Comparison of ENCODE assay signal across 12 cellular contexts in the genomic region with DNA sequence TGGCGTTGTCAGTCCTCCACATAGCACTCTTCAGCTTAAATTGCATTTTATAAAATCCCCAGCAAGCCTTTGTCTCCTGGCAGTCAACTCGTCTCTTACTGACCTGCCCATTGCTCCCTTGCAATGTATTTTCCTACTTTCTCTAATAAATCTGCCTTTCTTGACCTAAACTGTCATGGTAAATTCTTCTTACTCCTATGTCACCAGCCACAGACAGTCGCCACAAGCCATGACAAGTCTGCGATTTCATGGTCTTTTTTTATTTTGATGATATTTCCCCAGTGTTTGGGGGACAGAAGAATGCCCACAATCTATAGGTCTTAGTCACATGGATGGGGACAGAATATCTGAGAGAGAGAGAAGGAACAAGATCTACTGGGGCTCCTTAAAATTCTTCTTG. TPM values are rescaled to one million over a fixed set of nuclear protein-coding genes. Genes with fewer than 3 reads are reported as not detected.
DNase-seq lines count a peak whose midpoint lies in the region; ATAC-seq, FAIRE-seq and TF ChIP-seq lines count a peak whose summit lies in the region.
"Had no signal": no experiment of that assay in that cellular context is flagged by ENCODE, and none has a peak within 500 bp of the region (broad histone marks: within the 10 kb centered on the region; RNA-seq: fewer than 3 reads in every experiment).

No MANE protein-coding gene starts in this region.

- intact Hi-C loops in CD4-positive, alpha-beta memory T cell (cut with micrococcal nuclease): loop anchor here (1.0 to 2.0 kb wide), 2 partner anchors 8 to 39 kb away; no protein-coding TSS in a partner anchor
- intact Hi-C loops in GM12878 (cut with micrococcal nuclease; ENCODE audit: unreplicated experiment): loop anchor here (2.0 to 10.0 kb wide), 2 partner anchors 33 to 307 kb away; a partner anchor contains a TSS

- no TSS peak for BruUV-seq in GM12878 (replicated peaks; lab: Mats Ljungman, UMichigan)

- in situ Hi-C loops in GM12878 (cut with MboI): no loop called here
- in situ Hi-C loops in brain microvascular endothelial cell (cut with HindIII; ENCODE audit: low pct_ligation_motif_present, low sequenced_read_pairs): no loop called here

- H3K4me3 ChIP-seq in CD4-positive, alpha-beta memory T cell (ENCODE audit: low read length in 2 of 2): peak overlapping the region in 1 of 2 donors; percentile 12
- H3K4me3 ChIP-seq in GM12878: peak overlapping the region; percentile 66
- H3K4me3 ChIP-seq in brain microvascular endothelial cell (ENCODE audit: low read depth, low read length): no peak overlapping the region

- H3K36me3 ChIP-seq in CD4-positive, alpha-beta memory T cell (ENCODE audit: insufficient read depth, low read length): no peaks in the 10 kb centered on the region
- peaks cover 0 to 5% of the 10 kb centered on the region in 2 experiments; a peak in 3 of 4 replicates for H3K36me3 ChIP-seq in GM12878 (ENCODE audit: control insufficient read depth in 2 of 2, insufficient read depth in 2 of 2, low read length in 1 of 2)
- no peaks in the 10 kb centered on the region for H3K36me3 ChIP-seq in brain microvascular endothelial cell (replicated peaks)

- no peaks in the 10 kb centered on the region for H3K27me3 ChIP-seq in CD4-positive, alpha-beta memory T cell (ENCODE audit: insufficient read depth, low read length)
- H3K27me3 ChIP-seq in GM12878 (replicated peaks in 1 of 2; ENCODE audit: control insufficient read depth in 2 of 2, insufficient read depth in 2 of 2, low read length in 1 of 2) (no peaks in the 10 kb centered on the region), brain microvascular endothelial cell (replicated peaks) (no peaks in the 10 kb centered on the region)

- TF ChIP-seq CTCF in GM12878 (IDR thresholded peaks at IDR 0.05 in 2 of 3, conservative IDR thresholded peaks at IDR 0.05 in 1 of 3; ENCODE audit: control insufficient read depth in 2 of 3, extremely low read depth in 1 of 3, insufficient read depth in 1 of 3, low read depth in 3 of 3, low read length in 3 of 3): no peak
- TF ChIP-seq CTCF in GM20000 (IDR thresholded peaks at IDR 0.05; ENCODE audit: extremely low read depth, missing control alignments): no peak
- TF ChIP-seq CTCF in brain microvascular endothelial cell (IDR thresholded peaks at IDR 0.05; ENCODE audit: low read depth, low read length, missing control alignments): no peak

- peak overlapping the region; percentile 82 for H3K4me2 ChIP-seq in GM12878 (ENCODE audit: control insufficient read depth, insufficient read depth)

- H3K27ac Mint-ChIP-seq in CD4-positive, alpha-beta memory T cell: peak overlapping the region; percentile 65 to 94 (median 88)

- no peak for TF ChIP-seq EP300 in GM12878 (IDR thresholded peaks at IDR 0.05; ENCODE audit: borderline replicate concordance in 1 of 2, control insufficient read depth in 1 of 2, low read depth in 2 of 2, low read length in 2 of 2)

- peaks cover 14 to 29% of the 10 kb centered on the region in 2 donors for H3K36me3 Mint-ChIP-seq in CD4-positive, alpha-beta memory T cell

- H3K4me1 Mint-ChIP-seq in CD4-positive, alpha-beta memory T cell: peaks cover 65 to 92% (median 78%) of the 10 kb centered on the region in 4 donors

- H3K9me3 Mint-ChIP-seq in CD4-positive, alpha-beta memory T cell: no peaks in the 10 kb centered on the region

- no peak for TF ChIP-seq POLR2A in GM12878 (IDR thresholded peaks at IDR 0.05; ENCODE audit: low read depth, low read length)

- no peak overlapping the region for H2AFZ ChIP-seq in GM12878 (ENCODE audit: control insufficient read depth, low read depth, low read length)

- ATAC-seq in GM19463 (IDR thresholded peaks at IDR 0.05; ENCODE audit: unreplicated experiment): peak; percentile 20
- ATAC-seq in HG03354 (IDR thresholded peaks at IDR 0.05; ENCODE audit: poor library complexity, severe bottlenecking, unreplicated experiment): peak; percentile 14
- peak; percentile 44 for ATAC-seq in GM12878
- ATAC-seq: HCT116 had no signal

- FAIRE-seq in GM12878 (lab: Jason Lieb, UNC): no peak
- FAIRE-seq: endometrium had no signal

- CTCF ChIA-PET in CD4-positive, alpha-beta memory T cell (lab: Charles Lee; ENCODE audit: partially characterized antibody): interaction anchor here (0.7 to 4.6 kb wide), 8 partner anchors 9 to 123 kb away, joined by 3 to 25 read pairs (median 4); a partner anchor contains a TSS
- CTCF ChIA-PET in GM12878 (lab: Yijun Ruan, JAX): interaction anchor here (0.6 to 3.0 kb wide), 12 partner anchors 21 to 368 kb away, joined by 3 to 15 read pairs (median 6); a partner anchor contains a TSS

- peak overlapping the region; percentile 60 for H3K27ac ChIP-seq in CD4-positive, alpha-beta memory T cell (ENCODE audit: low read depth, low read length)
- H3K27ac ChIP-seq in GM12878 (ENCODE audit: control insufficient read depth, insufficient read depth) (peak overlapping the region; percentile 86), brain microvascular endothelial cell (no peak overlapping the region)

- no peak for DNase-seq in CD4-positive, alpha-beta memory T cell
- no peak for DNase-seq in GM12878 (ENCODE audit: low read depth, low spot score)
- no peak for DNase-seq in RKO (ENCODE audit: low spot score)
- DNase-seq in cerebellum (ENCODE audit: low spot score): no peak
- DNase-seq in GM20000 (ENCODE audit: low spot score): no peak
- DNase-seq in brain microvascular endothelial cell: no peak
- DNase-seq: COR-L47, NCI-H510A treated with DMSO at 0.1 percent for 48 hours had no signal

- SMC1A ChIA-PET in GM12878 (lab: Charles Lee; ENCODE audit: uncharacterized antibody, unreplicated experiment): interaction anchor here (0.8 to 8.0 kb wide), 18 partner anchors 10 to 207 kb away, joined by 3 to 92 read pairs (median 6); a partner anchor contains a TSS

- H3K9ac ChIP-seq in GM12878 (ENCODE audit: control insufficient read depth, insufficient read depth, low read length): peak overlapping the region; percentile 57

- peak overlapping the region; percentile 64 to 79 (median 69) for H3K4me3 Mint-ChIP-seq in CD4-positive, alpha-beta memory T cell

- RAD21 ChIA-PET in GM12878 (lab: Charles Lee; ENCODE audit: unreplicated experiment): interaction anchor here (0.8 to 5.2 kb wide), 16 partner anchors 10 to 242 kb away, joined by 3 to 51 read pairs (median 8); a partner anchor contains a TSS

- POLR2A ChIA-PET in CD4-positive, alpha-beta memory T cell (lab: Charles Lee; ENCODE audit: partially characterized antibody): interaction anchor here (0.7 to 2.3 kb wide), 14 partner anchors 9 to 626 kb away, joined by 3 to 14 read pairs (median 4); a partner anchor contains a TSS
- POLR2A ChIA-PET in GM12878 (lab: Charles Lee): interaction anchor here (1.0 to 5.1 kb wide), 12 partner anchors 10 to 218 kb away, joined by 3 to 59 read pairs (median 10); a partner anchor contains a TSS

- WGBS in GM12878 (ENCODE audit: insufficient coverage, insufficient replicate concordance, low lambda C conversion rate, missing lambda C conversion rate): 0% methylated on average over 4 of the region's 4 CpGs

- H3K79me2 ChIP-seq in GM12878 (ENCODE audit: control insufficient read depth, insufficient read depth, low read length): peaks cover 73% of the 10 kb centered on the region

- H3K9me3 ChIP-seq in CD4-positive, alpha-beta memory T cell (ENCODE audit: control insufficient read depth in 1 of 2, low read length in 2 of 2): no peaks in the 10 kb centered on the region
- no peaks in the 10 kb centered on the region for H3K9me3 ChIP-seq in GM12878 (replicated peaks; ENCODE audit: control insufficient read depth, insufficient read depth, low read length)

- no peaks in the 10 kb centered on the region for H4K20me1 ChIP-seq in GM12878 (ENCODE audit: control insufficient read depth, insufficient read depth)

- no peaks in the 10 kb centered on the region for H3K27me3 Mint-ChIP-seq in CD4-positive, alpha-beta memory T cell

- peaks cover 93% of the 10 kb centered on the region for H3K4me1 ChIP-seq in CD4-positive, alpha-beta memory T cell (ENCODE audit: insufficient read depth, low read length)
- peaks cover 52% of the 10 kb centered on the region for H3K4me1 ChIP-seq in GM12878 (ENCODE audit: control insufficient read depth, insufficient read depth, low read length)

- no peak for TF ChIP-seq RAD21 in GM12878 (IDR thresholded peaks at IDR 0.05; ENCODE audit: insufficient read depth, low read depth, low read length)

RNA-seq across cellular contexts. Expression of a gene that starts 8.4 kb away (rescaled TPM):
- 10 to 100 TPM; 76.5 to 77.7 TPM for total RNA-seq in CD4-positive, alpha-beta memory T cell
- 10 to 100 TPM; 78.0 to 81.1 TPM for polyA plus RNA-seq in CD4-positive, alpha-beta memory T cell
- 126 and 141 TPM in 2 replicates for total RNA-seq in GM12878 (2013; cell fraction: nucleolus; rRNA removed)
- total RNA-seq in GM12878 (2014; rRNA removed): 13.6 and 15.9 TPM in 2 replicates
- 17.8 and 20.4 TPM in 2 replicates for total RNA-seq in GM12878 (2014; rRNA removed; fragmentation: Illumina TruSeq; extraction: Trizol)
- total RNA-seq in GM12878 (2021): 57.7 and 64.7 TPM in 2 replicates
- 70.8 TPM for polyA plus RNA-seq in GM12878 (2011; ENCODE audit: low read depth)
- polyA plus RNA-seq in GM12878 (2011; rRNA removed): 99.7 and 143 TPM in 2 replicates
- polyA plus RNA-seq in GM12878 (2011; cell fraction: cytosol; rRNA removed): 30.3 and 40.8 TPM in 2 replicates
- 41.7 and 46.0 TPM in 2 replicates for polyA plus RNA-seq in GM12878 (2011; cell fraction: nucleus; rRNA removed)
- 47.7 and 70.7 TPM in 2 replicates for polyA plus RNA-seq in GM12878 (2012)
- polyA plus RNA-seq in GM12878 (2014; fragmentation: Illumina TruSeq; extraction: Trizol): 76.6 and 99.0 TPM in 2 replicates
- 10 to 100 TPM in 1 of 2 experiments, 1 to 10 TPM in 1; 8.5 to 23.3 TPM for polyA plus RNA-seq in GM12878 (2014; fragmentation: Nextera tagmentation; extraction: Ambion mirVana)
- polyA plus RNA-seq in GM12878 (2014; rRNA removed): 29.1 and 51.4 TPM in 2 replicates
- polyA plus RNA-seq in GM12878 (2016; fragmentation: Nextera tagmentation; extraction: Ambion mirVana): 10 to 100 TPM; 66.1 to 67.4 TPM
- polyA minus RNA-seq in GM12878 (2011; rRNA and poly(A)+ RNA removed): 41.2 and 93.3 TPM in 2 replicates
- 18.4 and 19.6 TPM in 2 replicates for polyA minus RNA-seq in GM12878 (2011; cell fraction: cytosol; rRNA and poly(A)+ RNA removed)
- 16.2 and 23.5 TPM in 2 replicates for polyA minus RNA-seq in GM12878 (2011; cell fraction: nucleus; rRNA and poly(A)+ RNA removed)
- total RNA-seq in cerebellum: 14.7 TPM

RNA-seq across cellular contexts. Expression of a gene that starts 28.0 kb away (rescaled TPM):
- total RNA-seq in CD4-positive, alpha-beta memory T cell: 10 to 100 TPM; 30.6 to 36.4 TPM
- 10 to 100 TPM; 53.3 to 61.8 TPM for polyA plus RNA-seq in CD4-positive, alpha-beta memory T cell
- 35.3 and 38.4 TPM in 2 replicates for total RNA-seq in GM12878 (2013; cell fraction: nucleolus; rRNA removed)
- total RNA-seq in GM12878 (2014; rRNA removed) (37.3 and 44.5 TPM in 2 replicates), GM12878 (2014; rRNA removed; fragmentation: Illumina TruSeq; extraction: Trizol) (30.0 and 32.4 TPM in 2 replicates), GM12878 (2021) (22.7 and 26.9 TPM in 2 replicates), cerebellum (9.9 TPM)
- polyA plus RNA-seq in GM12878 (2011; ENCODE audit: low read depth): 28.8 TPM
- polyA plus RNA-seq in GM12878 (2011; rRNA removed) (31.4 and 37.4 TPM in 2 replicates), GM12878 (2014; fragmentation: Illumina TruSeq; extraction: Trizol) (27.3 and 37.5 TPM in 2 replicates), GM12878 (2014; fragmentation: Nextera tagmentation; extraction: Ambion mirVana) (10 to 100 TPM; 15.0 to 23.3 TPM), GM12878 (2014; rRNA removed) (27.2 and 31.1 TPM in 2 replicates), GM12878 (2016; fragmentation: Nextera tagmentation; extraction: Ambion mirVana) (10 to 100 TPM; 49.8 to 55.1 TPM)
- polyA plus RNA-seq in GM12878 (2011; cell fraction: cytosol; rRNA removed): 32.9 and 43.8 TPM in 2 replicates
- 13.2 and 14.8 TPM in 2 replicates for polyA plus RNA-seq in GM12878 (2011; cell fraction: nucleus; rRNA removed)
- polyA plus RNA-seq in GM12878 (2012): 30.3 and 41.4 TPM in 2 replicates
- 43.3 and 51.9 TPM in 2 replicates for polyA minus RNA-seq in GM12878 (2011; rRNA and poly(A)+ RNA removed)
- 15.5 and 18.2 TPM in 2 replicates for polyA minus RNA-seq in GM12878 (2011; cell fraction: cytosol; rRNA and poly(A)+ RNA removed)
- polyA minus RNA-seq in GM12878 (2011; cell fraction: nucleus; rRNA and poly(A)+ RNA removed): 8.2 and 10.6 TPM in 2 replicates
